In the genomic region with DNA sequence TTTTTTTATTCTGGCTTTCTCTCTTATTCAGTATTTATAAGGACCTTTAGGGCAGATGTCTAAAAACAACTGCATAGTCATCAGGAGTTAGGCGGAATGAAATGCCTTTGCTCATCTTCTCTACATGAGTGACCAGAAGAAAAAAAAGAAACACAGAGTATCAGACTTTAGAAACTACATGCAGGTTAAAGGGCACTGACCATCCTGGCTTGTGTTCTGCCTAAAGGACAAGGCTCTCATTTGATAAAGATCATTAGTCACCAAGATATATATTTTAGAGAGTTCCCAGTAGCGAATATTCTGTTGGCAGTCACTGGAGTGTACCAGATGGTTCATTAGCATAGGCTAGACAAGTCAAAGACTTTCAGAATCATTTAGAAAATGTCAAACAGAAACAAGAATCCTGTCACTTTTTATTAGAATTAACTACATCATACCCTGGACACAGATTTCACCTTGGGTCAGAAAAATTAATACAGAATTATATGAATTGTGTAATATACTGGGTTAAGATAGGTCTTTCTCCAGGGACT, we compare ENCODE assay signal across 21 cellular contexts.
"Had no signal": no experiment of that assay in that cellular context is flagged by ENCODE, and none has a peak within 500 bp of the region (broad histone marks: within the 10 kb centered on the region; RNA-seq: fewer than 3 reads in every experiment).

No MANE protein-coding gene starts in this region.

- ATAC-seq: activated CD8-positive, alpha-beta T cell treated with anti-CD3 and anti-CD28 coated beads for 36 hours; activated T-helper 17 cell treated with anti-CD3 and anti-CD28 coated beads, Interleukin-2, amount 50 U/mL, for 72 hours; mucosa of descending colon had no signal

- H3K4me1 ChIP-seq: prostate gland, right atrium auricular region, stomach had no signal

- H3K36me3 ChIP-seq: neural progenitor cell, prostate gland, right atrium auricular region, stomach had no signal

- H3K27ac ChIP-seq: dorsolateral prefrontal cortex, neural progenitor cell, prostate gland, right atrium auricular region, skin epidermis, stomach had no signal

- H3K27me3 ChIP-seq: neural progenitor cell, right atrium auricular region, stomach had no signal

- H3K4me3 ChIP-seq: dorsolateral prefrontal cortex, mucosa of descending colon, neural progenitor cell, prostate gland, right atrium auricular region, skin epidermis, stomach had no signal

- H3K9me3 ChIP-seq: mucosa of descending colon, prostate gland, right atrium auricular region, stomach had no signal

- DNase-seq: activated CD4-positive, alpha-beta T cell treated with anti-CD3 and anti-CD28 coated beads for 48 hours; activated CD4-positive, CD25-positive, alpha-beta regulatory T cell; activated CD8-positive, alpha-beta T cell treated with anti-CD3 and anti-CD28 coated beads for 36 hours; activated naive CD4-positive, alpha-beta T cell; activated naive CD8-positive, alpha-beta T cell treated with anti-CD3 and anti-CD28 coated beads, Interleukin-2, amount 10 ng/mL, durations not matched to agents 7 days and 5 days; activated T-cell treated with anti-CD3 and anti-CD28 coated beads, Interleukin-2, amount 50 U/mL, for 1 hour; caudate nucleus; dorsolateral prefrontal cortex; endodermal cell; foreskin melanocyte; mucosa of descending colon; naive B cell; stimulated activated CD4-positive, alpha-beta T cell treated with anti-CD3 and anti-CD28 coated beads, Interleukin-15, amount 100 ng/mL, for 24 hours; stimulated activated CD4-positive, alpha-beta T cell treated with anti-CD3 and anti-CD28 coated beads, Interleukin-2, amount 100 ng/mL, for 48 hours; stomach; T-helper 9 cell had no signal
